In the genomic region with DNA sequence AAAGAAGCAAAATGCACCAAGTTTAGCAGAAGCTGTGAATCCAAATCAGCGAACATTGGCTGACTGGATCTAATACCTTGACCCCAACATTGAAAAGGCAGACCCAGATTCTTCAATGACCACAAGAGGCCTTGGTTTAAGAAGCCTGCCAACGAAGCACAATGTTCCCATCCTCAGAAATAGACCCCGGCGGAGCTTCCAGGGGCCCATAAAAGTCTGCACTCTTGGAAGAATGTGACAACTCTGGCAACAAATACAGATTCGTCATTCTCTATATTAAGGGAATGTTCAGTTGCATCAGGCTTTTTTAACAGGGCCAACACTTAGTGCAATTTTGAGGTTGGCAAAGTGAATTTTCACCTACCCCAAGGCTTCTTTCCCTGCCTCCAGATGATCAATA, we compare ENCODE assay signal across 1 cellular context.
TF ChIP-seq lines count a peak whose summit lies in the region.

No MANE protein-coding gene starts in this region.

TF ChIP-seq in WTC11, 78 proteins besides CTCF, POLR2A, EP300 and RAD21 (continued from another document):
- TF ChIP-seq, protein P1, sequence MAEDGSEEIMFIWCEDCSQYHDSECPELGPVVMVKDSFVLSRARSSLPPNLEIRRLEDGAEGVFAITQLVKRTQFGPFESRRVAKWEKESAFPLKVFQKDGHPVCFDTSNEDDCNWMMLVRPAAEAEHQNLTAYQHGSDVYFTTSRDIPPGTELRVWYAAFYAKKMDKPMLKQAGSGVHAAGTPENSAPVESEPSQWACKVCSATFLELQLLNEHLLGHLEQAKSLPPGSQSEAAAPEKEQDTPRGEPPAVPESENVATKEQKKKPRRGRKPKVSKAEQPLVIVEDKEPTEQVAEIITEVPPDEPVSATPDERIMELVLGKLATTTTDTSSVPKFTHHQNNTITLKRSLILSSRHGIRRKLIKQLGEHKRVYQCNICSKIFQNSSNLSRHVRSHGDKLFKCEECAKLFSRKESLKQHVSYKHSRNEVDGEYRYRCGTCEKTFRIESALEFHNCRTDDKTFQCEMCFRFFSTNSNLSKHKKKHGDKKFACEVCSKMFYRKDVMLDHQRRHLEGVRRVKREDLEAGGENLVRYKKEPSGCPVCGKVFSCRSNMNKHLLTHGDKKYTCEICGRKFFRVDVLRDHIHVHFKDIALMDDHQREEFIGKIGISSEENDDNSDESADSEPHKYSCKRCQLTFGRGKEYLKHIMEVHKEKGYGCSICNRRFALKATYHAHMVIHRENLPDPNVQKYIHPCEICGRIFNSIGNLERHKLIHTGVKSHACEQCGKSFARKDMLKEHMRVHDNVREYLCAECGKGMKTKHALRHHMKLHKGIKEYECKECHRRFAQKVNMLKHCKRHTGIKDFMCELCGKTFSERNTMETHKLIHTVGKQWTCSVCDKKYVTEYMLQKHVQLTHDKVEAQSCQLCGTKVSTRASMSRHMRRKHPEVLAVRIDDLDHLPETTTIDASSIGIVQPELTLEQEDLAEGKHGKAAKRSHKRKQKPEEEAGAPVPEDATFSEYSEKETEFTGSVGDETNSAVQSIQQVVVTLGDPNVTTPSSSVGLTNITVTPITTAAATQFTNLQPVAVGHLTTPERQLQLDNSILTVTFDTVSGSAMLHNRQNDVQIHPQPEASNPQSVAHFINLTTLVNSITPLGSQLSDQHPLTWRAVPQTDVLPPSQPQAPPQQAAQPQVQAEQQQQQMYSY (CRISPR knock-in tag; IDR thresholded peaks at IDR 0.05), result no peak
- TF ChIP-seq FOXK1 (CRISPR knock-in tag; IDR thresholded peaks at IDR 0.05), result no peak
- TF ChIP-seq SMAD3 (CRISPR knock-in tag; IDR thresholded peaks at IDR 0.05; ENCODE audit: borderline replicate concordance), result no peak
- TF ChIP-seq, protein P2, sequence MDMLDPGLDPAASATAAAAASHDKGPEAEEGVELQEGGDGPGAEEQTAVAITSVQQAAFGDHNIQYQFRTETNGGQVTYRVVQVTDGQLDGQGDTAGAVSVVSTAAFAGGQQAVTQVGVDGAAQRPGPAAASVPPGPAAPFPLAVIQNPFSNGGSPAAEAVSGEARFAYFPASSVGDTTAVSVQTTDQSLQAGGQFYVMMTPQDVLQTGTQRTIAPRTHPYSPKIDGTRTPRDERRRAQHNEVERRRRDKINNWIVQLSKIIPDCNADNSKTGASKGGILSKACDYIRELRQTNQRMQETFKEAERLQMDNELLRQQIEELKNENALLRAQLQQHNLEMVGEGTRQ (CRISPR knock-in tag; IDR thresholded peaks at IDR 0.05), result no peak
- TF ChIP-seq ZNF138 (CRISPR knock-in tag; conservative IDR thresholded peaks at IDR 0.05), result no peak
- no peak for TF ChIP-seq MYBL2 (CRISPR knock-in tag; IDR thresholded peaks at IDR 0.05)
- TF ChIP-seq, protein P3, sequence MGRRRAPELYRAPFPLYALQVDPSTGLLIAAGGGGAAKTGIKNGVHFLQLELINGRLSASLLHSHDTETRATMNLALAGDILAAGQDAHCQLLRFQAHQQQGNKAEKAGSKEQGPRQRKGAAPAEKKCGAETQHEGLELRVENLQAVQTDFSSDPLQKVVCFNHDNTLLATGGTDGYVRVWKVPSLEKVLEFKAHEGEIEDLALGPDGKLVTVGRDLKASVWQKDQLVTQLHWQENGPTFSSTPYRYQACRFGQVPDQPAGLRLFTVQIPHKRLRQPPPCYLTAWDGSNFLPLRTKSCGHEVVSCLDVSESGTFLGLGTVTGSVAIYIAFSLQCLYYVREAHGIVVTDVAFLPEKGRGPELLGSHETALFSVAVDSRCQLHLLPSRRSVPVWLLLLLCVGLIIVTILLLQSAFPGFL (CRISPR knock-in tag; IDR thresholded peaks at IDR 0.05; ENCODE audit: borderline replicate concordance), result no peak
- no peak for TF ChIP-seq EMX1 (CRISPR knock-in tag; IDR thresholded peaks at IDR 0.05)
- TF ChIP-seq TCF7 (CRISPR knock-in tag; IDR thresholded peaks at IDR 0.05; ENCODE audit: low read depth), result no peak
- TF ChIP-seq OVOL2 (CRISPR knock-in tag; IDR thresholded peaks at IDR 0.05; ENCODE audit: borderline replicate concordance), result no peak
- TF ChIP-seq GABPB1 (CRISPR knock-in tag; IDR thresholded peaks at IDR 0.05), result no peak
- TF ChIP-seq, protein P4, sequence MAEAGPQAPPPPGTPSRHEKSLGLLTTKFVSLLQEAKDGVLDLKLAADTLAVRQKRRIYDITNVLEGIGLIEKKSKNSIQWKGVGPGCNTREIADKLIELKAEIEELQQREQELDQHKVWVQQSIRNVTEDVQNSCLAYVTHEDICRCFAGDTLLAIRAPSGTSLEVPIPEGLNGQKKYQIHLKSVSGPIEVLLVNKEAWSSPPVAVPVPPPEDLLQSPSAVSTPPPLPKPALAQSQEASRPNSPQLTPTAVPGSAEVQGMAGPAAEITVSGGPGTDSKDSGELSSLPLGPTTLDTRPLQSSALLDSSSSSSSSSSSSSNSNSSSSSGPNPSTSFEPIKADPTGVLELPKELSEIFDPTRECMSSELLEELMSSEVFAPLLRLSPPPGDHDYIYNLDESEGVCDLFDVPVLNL (CRISPR knock-in tag; IDR thresholded peaks at IDR 0.05; ENCODE audit: borderline replicate concordance, low read depth), result no peak
- no peak for TF ChIP-seq ZBTB21 (CRISPR knock-in tag; IDR thresholded peaks at IDR 0.05; ENCODE audit: borderline replicate concordance)
- no peak for TF ChIP-seq FOXP1 (CRISPR knock-in tag; IDR thresholded peaks at IDR 0.05; ENCODE audit: borderline replicate concordance)
- TF ChIP-seq ZNF671 (CRISPR knock-in tag; IDR thresholded peaks at IDR 0.05), result no peak
- TF ChIP-seq, protein P5, sequence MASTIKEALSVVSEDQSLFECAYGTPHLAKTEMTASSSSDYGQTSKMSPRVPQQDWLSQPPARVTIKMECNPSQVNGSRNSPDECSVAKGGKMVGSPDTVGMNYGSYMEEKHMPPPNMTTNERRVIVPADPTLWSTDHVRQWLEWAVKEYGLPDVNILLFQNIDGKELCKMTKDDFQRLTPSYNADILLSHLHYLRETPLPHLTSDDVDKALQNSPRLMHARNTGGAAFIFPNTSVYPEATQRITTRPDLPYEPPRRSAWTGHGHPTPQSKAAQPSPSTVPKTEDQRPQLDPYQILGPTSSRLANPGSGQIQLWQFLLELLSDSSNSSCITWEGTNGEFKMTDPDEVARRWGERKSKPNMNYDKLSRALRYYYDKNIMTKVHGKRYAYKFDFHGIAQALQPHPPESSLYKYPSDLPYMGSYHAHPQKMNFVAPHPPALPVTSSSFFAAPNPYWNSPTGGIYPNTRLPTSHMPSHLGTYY (CRISPR knock-in tag; IDR thresholded peaks at IDR 0.05), result no peak
